ENCODE assay signal across 29 cellular contexts in genomic region chr12:1179128-1179527, GRCh38.
"Had no signal": no experiment of that assay in that cellular context is flagged by ENCODE, and none has a peak within 500 bp of the region (broad histone marks: within the 10 kb centered on the region; RNA-seq: fewer than 3 reads in every experiment).

No MANE protein-coding gene starts in this region.

- H3K36me3 ChIP-seq: cardiac muscle cell had no signal

- H3K4me1 ChIP-seq: ascending aorta had no signal

- H3K27me3 ChIP-seq: ascending aorta, cardiac muscle cell had no signal

- H3K9me3 ChIP-seq: ascending aorta had no signal

- DNase-seq: activated CD4-positive, alpha-beta memory T cell treated with anti-CD3 and anti-CD28 coated beads, Interleukin-2, amount 10 ng/mL, durations not matched to agents 7 days and 5 days; activated CD4-positive, alpha-beta T cell treated with anti-CD3 and anti-CD28 coated beads for 1 hour; activated CD4-positive, alpha-beta T cell treated with anti-CD3 and anti-CD28 coated beads for 36 hours; activated CD4-positive, alpha-beta T cell treated with anti-CD3 and anti-CD28 coated beads for 48 hours; activated CD4-positive, alpha-beta T cell treated with anti-CD3 and anti-CD28 coated beads, Interleukin-2, amount 10 ng/mL, durations not matched to agents 7 days and 5 days; activated CD4-positive, alpha-beta T cell treated with anti-CD3 and anti-CD28 coated beads, Interleukin-2, amount 50 U/mL, for 48 hours; activated CD4-positive, CD25-positive, alpha-beta regulatory T cell; activated CD8-positive, alpha-beta memory T cell treated with anti-CD3 and anti-CD28 coated beads for 24 hours; activated CD8-positive, alpha-beta memory T cell treated with anti-CD3 and anti-CD28 coated beads, Interleukin-2, amount 10 ng/mL, durations not matched to agents 7 days and 5 days; activated CD8-positive, alpha-beta memory T cell treated with anti-CD3 and anti-CD28 coated beads, Interleukin-2, amount 50 U/mL, for 48 hours; activated CD8-positive, alpha-beta T cell treated with anti-CD3 and anti-CD28 coated beads, Interleukin-2, amount 10 ng/mL, durations not matched to agents 7 days and 5 days; activated effector memory CD4-positive, alpha-beta T cell treated with Interleukin-2 at 50 U/mL for 16 hours; activated gamma-delta T cell; activated naive CD4-positive, alpha-beta T cell treated with anti-CD3 and anti-CD28 coated beads, Interleukin-2, amount 10 ng/mL, durations not matched to agents 7 days and 5 days; activated naive CD4-positive, alpha-beta T cell treated with Interleukin-2 at 50 U/mL for 16 hours; activated naive CD8-positive, alpha-beta T cell treated with anti-CD3 and anti-CD28 coated beads, Interleukin-2, amount 10 ng/mL, durations not matched to agents 7 days and 5 days; activated naive CD8-positive, alpha-beta T cell treated with anti-CD3 and anti-CD28 coated beads, Interleukin-2, amount 50 U/mL, for 24 hours; activated T-cell treated with anti-CD3 and anti-CD28 coated beads, Interleukin-2, amount 50 U/mL, for 24 hours; activated T-cell treated with anti-CD3 and anti-CD28 coated beads, Interleukin-2, amount 50 U/mL, for 48 hours; amygdala; anterior cingulate cortex; caudate nucleus; cerebellar nuclear complex; T-helper 1 cell; T-helper 2 cell; T-helper 9 cell; WERI-Rb-1 had no signal

- H3K4me3 ChIP-seq: ascending aorta, cardiac muscle cell had no signal

- H3K27ac ChIP-seq: ascending aorta, cardiac muscle cell, WERI-Rb-1 had no signal
